8 cellular contexts compared by ENCODE assay signal in genomic region chr10:110221721-110222261, GRCh38. TPM values are rescaled to one million over a fixed set of nuclear protein-coding genes. Genes with fewer than 3 reads are reported as not detected.
DNase-seq lines count a peak whose midpoint lies in the region; ATAC-seq and TF ChIP-seq lines count a peak whose summit lies in the region.

No MANE protein-coding gene starts in this region.

- POLR2A ChIA-PET in OCI-LY7 (lab: Charles Lee), result interaction anchor here (0.7 to 7.0 kb wide), 6 partner anchors 9 to 223 kb away, joined by 3 to 53 read pairs (median 4); partner anchors contain the start of gene MXI1
- POLR2A ChIA-PET in naive thymus-derived CD4-positive, alpha-beta T cell (lab: Charles Lee), result interaction anchor here (0.9 to 10.4 kb wide), 6 partner anchors 11 to 644 kb away, joined by 3 to 353 read pairs (median 4); partner anchors contain the start of genes MXI1 and SMNDC1

- peak overlapping the region; percentile 70 to 88 (median 82) for H3K4me3 Mint-ChIP-seq in naive thymus-derived CD4-positive, alpha-beta T cell

- H3K27ac ChIP-seq in OCI-LY7 (ENCODE audit: low read depth, low read length, poor library complexity, severe bottlenecking) (no peak overlapping the region), esophagus muscularis mucosa (replicated peaks in 1 of 4) (peak overlapping the region; percentile 87 to 98 (median 90)), stomach (peak overlapping the region; percentile 77 to 91 (median 83))
- peak overlapping the region; percentile 48 for H3K27ac ChIP-seq in naive thymus-derived CD4-positive, alpha-beta T cell (ENCODE audit: low read depth, low read length)

- DNase-seq in AG10803 (ENCODE audit: low read depth), result peak; percentile 91
- no peak for DNase-seq in OCI-LY7 (ENCODE audit: low spot score)
- DNase-seq in activated T-cell treated with anti-CD3 and anti-CD28 coated beads, Interleukin-2, amount 50 U/mL, for 48 hours, result peak; percentile 78 to 84
- DNase-seq in esophagus muscularis mucosa (ENCODE audit: extremely low spot score), result peak; percentile 96
- DNase-seq in naive thymus-derived CD4-positive, alpha-beta T cell, result peak; percentile 35 to 93 (median 68)
- peak; percentile 75 for DNase-seq in stomach

- H3K4me1 Mint-ChIP-seq in naive thymus-derived CD4-positive, alpha-beta T cell, result peaks cover 20 to 78% (median 40%) of the 10 kb centered on the region in 7 donors

- H3K4me2 ChIP-seq in OCI-LY7 (ENCODE audit: low read length), result peak overlapping the region; percentile 52

- H3K4me3 ChIP-seq in AG10803 (ENCODE audit: low read length) (peak overlapping the region; percentile 62), OCI-LY7 (ENCODE audit: low read depth, low read length, poor library complexity, severe bottlenecking) (no peak overlapping the region), esophagus muscularis mucosa (peak overlapping the region; percentile 44 to 58 (median 48)), stomach (peak overlapping the region; percentile 29 to 43 (median 34))
- peak overlapping the region; percentile 48 for H3K4me3 ChIP-seq in naive thymus-derived CD4-positive, alpha-beta T cell (ENCODE audit: low read length)

- H3K9me2 ChIP-seq in OCI-LY7 (ENCODE audit: insufficient read depth, low read length), result no peaks in the 10 kb centered on the region

- no peaks in the 10 kb centered on the region for H3K9me3 Mint-ChIP-seq in naive thymus-derived CD4-positive, alpha-beta T cell

- no peaks in the 10 kb centered on the region for H3K79me2 ChIP-seq in OCI-LY7 (ENCODE audit: insufficient read depth, low read depth, low read length)

- ATAC-seq in GM18873 (IDR thresholded peaks at IDR 0.05; ENCODE audit: low FRiP score, unreplicated experiment), result peak; percentile 52
- peak; percentile 47 for ATAC-seq in HG03280 (IDR thresholded peaks at IDR 0.05; ENCODE audit: unreplicated experiment)
- peak; percentile 45 for ATAC-seq in naive thymus-derived CD4-positive, alpha-beta T cell

- no peak overlapping the region for H2AFZ ChIP-seq in OCI-LY7 (ENCODE audit: low read length)

- H4K20me1 ChIP-seq in OCI-LY7 (ENCODE audit: insufficient read depth, low read length), result no peaks in the 10 kb centered on the region

- H3K27me3 Mint-ChIP-seq in naive thymus-derived CD4-positive, alpha-beta T cell, result no peaks in the 10 kb centered on the region

- WGBS in esophagus muscularis mucosa, result 9% methylated on average over 20 of the region's 20 CpGs
- WGBS in stomach, 5 donors, result 1 to 4% (median 2%) methylated on average over 20 of the region's 20 CpGs

- BruUV-seq in OCI-LY7 (replicated peaks; lab: Mats Ljungman, UMichigan), result no TSS peak

- intact Hi-C loops in OCI-LY7 (cut with micrococcal nuclease; ENCODE audit: unreplicated experiment), result no loop called here
- intact Hi-C loops in esophagus muscularis mucosa (cut with DNase I), result no loop called here
- intact Hi-C loops in naive thymus-derived CD4-positive, alpha-beta T cell (cut with micrococcal nuclease), result loop anchor here (1.0 kb wide), 2 partner anchors 9 to 83 kb away; no protein-coding TSS in a partner anchor
- intact Hi-C loops in stomach (cut with DNase I; ENCODE audit: low total_unique reads), result no loop called here

- H3K4me1 ChIP-seq in OCI-LY7 (ENCODE audit: insufficient read depth, low read length, poor library complexity, severe bottlenecking), result peaks cover 17% of the 10 kb centered on the region
- H3K4me1 ChIP-seq in esophagus muscularis mucosa, result peaks cover 46 to 66% (median 56%) of the 10 kb centered on the region in 4 donors
- peaks cover 16 to 18% of the 10 kb centered on the region in 2 donors for H3K4me1 ChIP-seq in naive thymus-derived CD4-positive, alpha-beta T cell (ENCODE audit: control insufficient read depth in 2 of 2, insufficient read depth in 2 of 2, low read length in 2 of 2)
- peaks cover 37 to 58% (median 48%) of the 10 kb centered on the region in 4 donors for H3K4me1 ChIP-seq in stomach

- H3K36me3 ChIP-seq in OCI-LY7 (ENCODE audit: insufficient read depth, low read length) (no peaks in the 10 kb centered on the region), esophagus muscularis mucosa (no peaks in the 10 kb centered on the region), stomach (no peaks in the 10 kb centered on the region)
- no peaks in the 10 kb centered on the region for H3K36me3 ChIP-seq in naive thymus-derived CD4-positive, alpha-beta T cell (ENCODE audit: control insufficient read depth in 2 of 3, insufficient read depth in 3 of 3, low read length in 3 of 3)

- peak overlapping the region; percentile 11 to 91 (median 83) for H3K27ac Mint-ChIP-seq in naive thymus-derived CD4-positive, alpha-beta T cell

- H3K27me3 ChIP-seq in esophagus muscularis mucosa (no peaks in the 10 kb centered on the region), stomach (no peaks in the 10 kb centered on the region)
- no peaks in the 10 kb centered on the region for H3K27me3 ChIP-seq in naive thymus-derived CD4-positive, alpha-beta T cell (ENCODE audit: control insufficient read depth in 2 of 2, insufficient read depth in 2 of 2, low read length in 2 of 2)

- TF ChIP-seq POLR2A in esophagus muscularis mucosa (IDR thresholded peaks at IDR 0.05; ENCODE audit: low read depth) (no peak), stomach (IDR thresholded peaks at IDR 0.05) (peak in 1 of 4 donors; percentile 23)

- H3K9me3 ChIP-seq in OCI-LY7 (ENCODE audit: low read length) (no peaks in the 10 kb centered on the region), esophagus muscularis mucosa (no peaks in the 10 kb centered on the region), stomach (no peaks in the 10 kb centered on the region)
- H3K9me3 ChIP-seq in naive thymus-derived CD4-positive, alpha-beta T cell (ENCODE audit: control insufficient read depth in 2 of 3, low read length in 3 of 3), result no peaks in the 10 kb centered on the region

- CTCF ChIA-PET in OCI-LY7 (lab: Charles Lee; ENCODE audit: unreplicated experiment), result interaction anchor here (0.6 to 1.3 kb wide), 3 partner anchors 9 to 84 kb away, joined by 4 to 8 read pairs (median 5); no protein-coding TSS in a partner anchor
- CTCF ChIA-PET in naive thymus-derived CD4-positive, alpha-beta T cell (lab: Charles Lee), result interaction anchor here (0.6 to 6.5 kb wide), 7 partner anchors 12 to 86 kb away, joined by 3 to 95 read pairs (median 3); partner anchors contain the start of gene MXI1

- no peak for TF ChIP-seq EP300 in esophagus muscularis mucosa (IDR thresholded peaks at IDR 0.05)
- TF ChIP-seq EP300 in stomach (IDR thresholded peaks at IDR 0.05), result no peak

- TF ChIP-seq CTCF in AG10803 (conservative IDR thresholded peaks at IDR 0.05; ENCODE audit: low read length), result peak; percentile 37
- peak; percentile 58 for TF ChIP-seq CTCF in OCI-LY7 (conservative IDR thresholded peaks at IDR 0.05; ENCODE audit: low read length)
- TF ChIP-seq CTCF in esophagus muscularis mucosa (IDR thresholded peaks at IDR 0.05), result peak; percentile 21 to 26 (median 21)
- TF ChIP-seq CTCF in stomach (IDR thresholded peaks at IDR 0.05), result peak in 2 of 7 experiments; percentile 20 to 22

- H3K36me3 Mint-ChIP-seq in naive thymus-derived CD4-positive, alpha-beta T cell, result peaks cover 0 to 12% (median 0%) of the 10 kb centered on the region in 5 donors

RNA-seq across cellular contexts. Expression of gene MXI1, which starts 14.4 kb away (rescaled TPM):
- 8.4 and 11.7 TPM in 2 replicates for total RNA-seq in OCI-LY7 (2014; rRNA removed; shearing (Covaris generic))
- total RNA-seq in OCI-LY7 (2022) (18.1 and 22.3 TPM in 2 replicates), esophagus muscularis mucosa (100 to 1,000 TPM; 198 to 292 (median 226) TPM), stomach (100 to 1,000 TPM in 1 of 5 donors, 10 to 100 TPM in 3, 1 to 10 TPM in 1; 3.5 to 163 (median 48.8) TPM)
- 10 to 100 TPM; 36.6 to 57.1 (median 54.9) TPM for total RNA-seq in naive thymus-derived CD4-positive, alpha-beta T cell
- polyA plus RNA-seq in naive thymus-derived CD4-positive, alpha-beta T cell, result 10 to 100 TPM; 46.1 to 52.7 TPM
- polyA plus RNA-seq in stomach, result 10 to 100 TPM; 17.1 to 62.0 (median 19.7) TPM

Comparison
In these comparisons a context has a peak if more than half of its experiments do, and no peak if none do; other contexts are left out.
1. intact Hi-C loops: an anchor here in naive thymus-derived CD4-positive, alpha-beta T cell (1.0 kb wide); none called in OCI-LY7, esophagus muscularis mucosa and stomach.